Comparison of ENCODE assay signal across 19 cellular contexts in genomic region chr6:99894815-99895214, GRCh38.
"Had no signal": no experiment of that assay in that cellular context is flagged by ENCODE, and none has a peak within 500 bp of the region (broad histone marks: within the 10 kb centered on the region; RNA-seq: fewer than 3 reads in every experiment).

No MANE protein-coding gene starts in this region.

- ATAC-seq: gastroesophageal sphincter; left lobe of liver; natural killer cell; stimulated activated naive B cell treated with anti-CD40 and anti-IgM and Interleukin-4, amounts not matched to agents 10 μg/mL and 1 μg/mL and 100 μg/mL, for 72 hours had no signal

- H3K4me3 Mint-ChIP-seq: dendritic cell treated with granulocyte-macrophage colony-stimulating factor and Interleukin-4, amounts not matched to agents 40 ng/mL and 50 ng/mL, for 4 days; natural killer cell; neural crest cell; stimulated activated naive B cell treated with anti-CD40 and anti-IgM and Interleukin-4, amounts not matched to agents 10 μg/mL and 1 μg/mL and 100 μg/mL, for 72 hours had no signal

- H3K4me1 Mint-ChIP-seq: natural killer cell; neural crest cell; stimulated activated naive B cell treated with anti-CD40 and anti-IgM and Interleukin-4, amounts not matched to agents 10 μg/mL and 1 μg/mL and 100 μg/mL, for 72 hours had no signal

- H3K27ac ChIP-seq: esophagus squamous epithelium, gastroesophageal sphincter, right atrium auricular region, sigmoid colon, skin epidermis, stomach had no signal

- H3K36me3 ChIP-seq: esophagus squamous epithelium, gastroesophageal sphincter, right atrium auricular region, sigmoid colon, stomach had no signal

- H3K4me3 ChIP-seq: esophagus squamous epithelium, gastroesophageal sphincter, right atrium auricular region, sigmoid colon, skin epidermis, stomach had no signal

- H3K9me3 ChIP-seq: esophagus squamous epithelium, gastroesophageal sphincter, right atrium auricular region, sigmoid colon, stomach had no signal

- H3K27me3 Mint-ChIP-seq: dendritic cell treated with granulocyte-macrophage colony-stimulating factor and Interleukin-4, amounts not matched to agents 40 ng/mL and 50 ng/mL, for 4 days had no signal

- H3K27ac Mint-ChIP-seq: dendritic cell treated with granulocyte-macrophage colony-stimulating factor and Interleukin-4, amounts not matched to agents 40 ng/mL and 50 ng/mL, for 4 days; natural killer cell; stimulated activated naive B cell treated with anti-CD40 and anti-IgM and Interleukin-4, amounts not matched to agents 10 μg/mL and 1 μg/mL and 100 μg/mL, for 72 hours had no signal

- DNase-seq: esophagus squamous epithelium; foreskin fibroblast; glutamatergic neuron; islet precursor cell; mammary epithelial cell; natural killer cell; posterior cingulate gyrus; sigmoid colon; stimulated activated CD4-positive, alpha-beta T cell treated with anti-CD3 and anti-CD28 coated beads, Interleukin-2, amount 100 ng/mL, for 24 hours; stimulated activated CD4-positive, alpha-beta T cell treated with anti-CD3 and anti-CD28 coated beads, Interleukin-4, amount 100 ng/mL, for 4 hours; stimulated activated naive B cell treated with anti-CD40 and anti-IgM and Interleukin-4, amounts not matched to agents 10 μg/mL and 1 μg/mL and 100 μg/mL, for 72 hours; stomach; trophoblast cell had no signal

- H3K27me3 ChIP-seq: esophagus squamous epithelium, gastroesophageal sphincter, right atrium auricular region, sigmoid colon, stomach had no signal

- H3K36me3 Mint-ChIP-seq: natural killer cell; stimulated activated naive B cell treated with anti-CD40 and anti-IgM and Interleukin-4, amounts not matched to agents 10 μg/mL and 1 μg/mL and 100 μg/mL, for 72 hours had no signal

- H3K4me1 ChIP-seq: esophagus squamous epithelium, gastroesophageal sphincter, right atrium auricular region, sigmoid colon, stomach had no signal

- H3K9me3 Mint-ChIP-seq: dendritic cell treated with granulocyte-macrophage colony-stimulating factor and Interleukin-4, amounts not matched to agents 40 ng/mL and 50 ng/mL, for 4 days; neural crest cell had no signal
